10 cellular contexts compared by ENCODE assay signal in genomic region chr14:75282166-75282547, GRCh38. TPM values are rescaled to one million over a fixed set of nuclear protein-coding genes. Genes with fewer than 3 reads are reported as not detected.
DNase-seq lines count a peak whose midpoint lies in the region; ATAC-seq and TF ChIP-seq lines count a peak whose summit lies in the region.
"Had no signal": no experiment of that assay in that cellular context is flagged by ENCODE, and none has a peak within 500 bp of the region (broad histone marks: within the 10 kb centered on the region; RNA-seq: fewer than 3 reads in every experiment).

No MANE protein-coding gene starts in this region.

- H3K27ac ChIP-seq in 22Rv1 = peak overlapping the region; percentile 59; the same call in 1 of the 2 replicates
- H3K27ac ChIP-seq in IMR-90 (ENCODE audit: insufficient read depth, low read length) = no peak overlapping the region
- H3K27ac ChIP-seq in duodenal mucosa (ENCODE audit: low read depth, low read length) = peak overlapping the region; percentile 63

- H2BK5ac ChIP-seq in IMR-90 (ENCODE audit: low read depth, low read length, poor library complexity, severe bottlenecking) = no peak overlapping the region

- intact Hi-C loops in IMR-90 (cut with micrococcal nuclease) = no loop called here

- dilution Hi-C loops in IMR-90 (cut with HindIII; ENCODE audit: low sequenced_read_pairs, unreplicated experiment) = no loop called here

- no peak overlapping the region for H2BK15ac ChIP-seq in IMR-90 (ENCODE audit: low read depth, low read length)

- CTCF ChIA-PET in IMR-90 (lab: Yijun Ruan, JAX) = interaction anchor here (1.2 kb wide), 1 partner anchor 13 kb away, joined by 3 read pairs; no protein-coding TSS in a partner anchor

- no peak overlapping the region for H2AFZ ChIP-seq in IMR-90 (replicated peaks; ENCODE audit: low read length, poor library complexity)

- H3K36me3 ChIP-seq in IMR-90 (ENCODE audit: control insufficient read depth, insufficient read depth, low read length) (peaks cover 9% of the 10 kb centered on the region), duodenal mucosa (ENCODE audit: control insufficient read depth in 1 of 2, insufficient read depth in 2 of 2, low read length in 2 of 2) (peaks cover 22 to 23% of the 10 kb centered on the region in 2 donors)

- whole genome bisulfite sequencing in IMR-90 (ENCODE audit: extremely low coverage in 2 of 2, insufficient read length in 1 of 2), 2 experiments = no CpG with 5 or more reads among the region's 4 CpGs

- no peak overlapping the region for H3K4me2 ChIP-seq in IMR-90 (ENCODE audit: low read depth, low read length)

- H3K9me1 ChIP-seq in IMR-90 (ENCODE audit: insufficient read depth, low read length) = no peaks in the 10 kb centered on the region

- no peak overlapping the region for H3K4ac ChIP-seq in IMR-90 (ENCODE audit: low read depth, low read length)

- no peak overlapping the region for H3K56ac ChIP-seq in IMR-90 (ENCODE audit: extremely low read depth, insufficient read depth, low read length)

- H3K9ac ChIP-seq in IMR-90 (ENCODE audit: low read depth, low read length) (no peak overlapping the region), duodenal mucosa (ENCODE audit: low read depth in 1 of 2, low read length in 2 of 2) (peak overlapping the region in 1 of 2 donors; percentile 100)

- H3K9me3 ChIP-seq in IMR-90 (ENCODE audit: control insufficient read depth, insufficient read depth, low read length) = no peaks in the 10 kb centered on the region
- H3K9me3 ChIP-seq in duodenal mucosa (ENCODE audit: control insufficient read depth in 1 of 2, low read length in 2 of 2) = no peaks in the 10 kb centered on the region

- no peak overlapping the region for H2AK5ac ChIP-seq in IMR-90 (ENCODE audit: low read depth, low read length)

- no peak overlapping the region for H2BK120ac ChIP-seq in IMR-90 (ENCODE audit: low read depth, low read length)

- TF ChIP-seq CTCF in 22Rv1 (IDR thresholded peaks at IDR 0.05) (no peak), IMR-90 (conservative IDR thresholded peaks at IDR 0.05; ENCODE audit: low read depth, low read length) (no peak)

- H4K5ac ChIP-seq in IMR-90 (ENCODE audit: low read depth, low read length) = no peak overlapping the region

- H3K18ac ChIP-seq in IMR-90 (ENCODE audit: low read depth, low read length) = no peak overlapping the region

- H3K23ac ChIP-seq in IMR-90 (ENCODE audit: low read depth, low read length) = no peak overlapping the region

- H3K4me3 ChIP-seq in IMR-90 (ENCODE audit: insufficient read depth, low read depth, low read length) = no peak overlapping the region
- H3K4me3 ChIP-seq in duodenal mucosa (ENCODE audit: low read depth in 1 of 2, low read length in 2 of 2) = peak overlapping the region; percentile 32 to 40

- POLR2A ChIA-PET in IMR-90 (lab: Charles Lee; ENCODE audit: unreplicated experiment) = no interaction called here

- H2BK20ac ChIP-seq in IMR-90 (ENCODE audit: low read depth, low read length) = no peak overlapping the region

- peak; percentile 60 for DNase-seq in IMR-90
- DNase-seq in midbrain (lab: John Stamatoyannopoulos, UW) = peak; percentile 21
- no peak for DNase-seq in cerebellum (ENCODE audit: low spot score)
- DNase-seq in activated CD4-positive, alpha-beta T cell treated with anti-CD3 and anti-CD28 coated beads for 1 hour = no peak
- no peak for DNase-seq in cerebellar nuclear complex (lab: John Stamatoyannopoulos, UW)
- DNase-seq: activated T-cell treated with anti-CD3 and anti-CD28 coated beads, Interleukin-2, amount 50 U/mL, for 72 hours; NCI-H1092 treated with DMSO at 0.1 percent for 48 hours had no signal

- in situ Hi-C loops in IMR-90 (cut with MboI; ENCODE audit: low sequenced_read_pairs) = loop anchor here (25.0 kb wide), 1 partner anchor 1755 kb away; the partner anchor contains the start of gene IRF2BPL

- no peak overlapping the region for H3K14ac ChIP-seq in IMR-90 (replicated peaks; ENCODE audit: low read depth, low read length)

- H4K91ac ChIP-seq in IMR-90 (ENCODE audit: insufficient read depth, low read depth, low read length) = no peak overlapping the region

- no peak overlapping the region for H2AK9ac ChIP-seq in IMR-90 (replicated peaks; ENCODE audit: low read depth, low read length, poor library complexity)

- H3K79me1 ChIP-seq in IMR-90 (ENCODE audit: low read depth in 1 of 2, low read length in 2 of 2) = peaks cover 12 to 30% of the 10 kb centered on the region in 2 experiments

- H3K27me3 ChIP-seq in IMR-90 (ENCODE audit: control insufficient read depth, insufficient read depth, low read length) (no peaks in the 10 kb centered on the region), duodenal mucosa (ENCODE audit: control insufficient read depth in 1 of 2, insufficient read depth in 2 of 2, low read length in 2 of 2) (no peaks in the 10 kb centered on the region)

- H4K8ac ChIP-seq in IMR-90 (ENCODE audit: low read depth in 2 of 2, low read length in 2 of 2) = no peak overlapping the region

- no peak; the same call in 1 of the 2 replicates for TF ChIP-seq RAD21 in IMR-90 (IDR thresholded peaks at IDR 0.05; ENCODE audit: low read length)

- no peak; the same call in none of the 2 replicates for TF ChIP-seq POLR2A in IMR-90 (IDR thresholded peaks at IDR 0.05; ENCODE audit: low read depth, low read length)

- no TSS peak for BruUV-seq in IMR-90 (replicated peaks; lab: Mats Ljungman, UMichigan)

- peaks cover 20% of the 10 kb centered on the region for H4K20me1 ChIP-seq in IMR-90 (ENCODE audit: insufficient read depth, low read length)

- ATAC-seq in IMR-90 (ENCODE audit: low read depth) (no peak), GM19035 (IDR thresholded peaks at IDR 0.05; ENCODE audit: unreplicated experiment) (no peak)
- ATAC-seq: activated T-cell treated with anti-CD3 and anti-CD28 coated beads, Interleukin-2, amount 50 U/mL, for 72 hours had no signal

- H3K4me1 ChIP-seq in IMR-90 (ENCODE audit: control insufficient read depth, insufficient read depth, low read length) (peaks cover 7% of the 10 kb centered on the region), duodenal mucosa (ENCODE audit: control insufficient read depth in 1 of 2, insufficient read depth in 2 of 2, low read length in 2 of 2) (peaks cover 35 to 44% of the 10 kb centered on the region in 2 donors)

TF ChIP-seq in IMR-90, 13 proteins besides CTCF, POLR2A, EP300 and RAD21:
- TF ChIP-seq MAZ (IDR thresholded peaks at IDR 0.05; ENCODE audit: borderline replicate concordance, low read depth, low read length) (0 out of 2 replicates have a peak, but pooled peaks have one; percentile 38), USF2 (IDR thresholded peaks at IDR 0.05; ENCODE audit: low read depth, low read length) (peak; percentile 30; the same call in 1 of the 2 replicates), RFX5 (IDR thresholded peaks at IDR 0.05; ENCODE audit: low read depth, low read length) (no peak), SMC3 (IDR thresholded peaks at IDR 0.05; ENCODE audit: low read depth, low read length) (no peak)
TF ChIP-seq in IMR-90: peak in this region for 2.

RNA-seq across cellular contexts. Expression of gene FOS, which starts 3.5 kb away (rescaled TPM):
- 53.6 and 86.7 TPM in 2 replicates for total RNA-seq in IMR-90 (2012; rRNA removed)
- polyA plus RNA-seq in IMR-90 (2012; rRNA removed) = 171 and 406 TPM in 2 replicates
- 405 and 665 TPM in 2 replicates for polyA plus RNA-seq in IMR-90 (2012; cell fraction: cytosol; rRNA removed)
- 1,840 and 2,271 TPM in 2 replicates for polyA plus RNA-seq in IMR-90 (2012; cell fraction: nucleus; rRNA removed; ENCODE audit: low replicate concordance)
- 36.3 TPM for total RNA-seq in cerebellum

Comparison
In these comparisons a context has a peak if more than half of its experiments do, and no peak if none do; other contexts are left out.
1. DNase-seq: peak in IMR-90 (single experiment) and midbrain (single experiment); none in cerebellum (single experiment), activated CD4-positive, alpha-beta T cell treated with anti-CD3 and anti-CD28 coated beads for 1 hour (single experiment) and cerebellar nuclear complex (0 of 2).